In genomic region chr12:1576410-1577240, GRCh38 we compare ENCODE assay signal across 11 cellular contexts. TPM values are rescaled to one million over a fixed set of nuclear protein-coding genes. Genes with fewer than 3 reads are reported as not detected.
DNase-seq lines count a peak whose midpoint lies in the region; ATAC-seq and TF ChIP-seq lines count a peak whose summit lies in the region.
"Had no signal": no experiment of that assay in that cellular context is flagged by ENCODE, and none has a peak within 500 bp of the region (broad histone marks: within the 10 kb centered on the region; RNA-seq: fewer than 3 reads in every experiment).

No MANE protein-coding gene starts in this region.

- peaks cover 81% of the 10 kb centered on the region for H3K27me3 Mint-ChIP-seq in endodermal cell (ENCODE audit: insufficient read depth)
- no peaks in the 10 kb centered on the region for H3K27me3 Mint-ChIP-seq in activated CD4-positive, alpha-beta memory T cell treated with anti-CD3 and anti-CD28 coated beads for 36 hours
- H3K27me3 Mint-ChIP-seq: stimulated activated naive CD8-positive, alpha-beta T cell treated with anti-CD3 and anti-CD28 coated beads, Interleukin-15, Interleukin-2, amounts not matched to agents 100 ng/mL and 50 ng/mL, for 24 hours had no signal

- H3K27ac Mint-ChIP-seq in endodermal cell: peak overlapping the region; percentile 87
- H3K27ac Mint-ChIP-seq in activated CD4-positive, alpha-beta memory T cell treated with anti-CD3 and anti-CD28 coated beads for 36 hours: no peak overlapping the region
- H3K27ac Mint-ChIP-seq: activated T-cell treated with anti-CD3 and anti-CD28 coated beads, Interleukin-2, amount 50 U/mL, for 72 hours; stimulated activated naive CD8-positive, alpha-beta T cell treated with anti-CD3 and anti-CD28 coated beads, Interleukin-15, Interleukin-2, amounts not matched to agents 100 ng/mL and 50 ng/mL, for 24 hours had no signal

- H3K27ac ChIP-seq in endodermal cell (ENCODE audit: low read depth, low read length) (peak overlapping the region; percentile 18), mesodermal cell (ENCODE audit: low read depth, low read length, severe bottlenecking) (peak overlapping the region; percentile 78), upper lobe of right lung (peak overlapping the region; percentile 45)
- H3K27ac ChIP-seq: KMS-11 had no signal

- H3K36me3 Mint-ChIP-seq in endodermal cell (ENCODE audit: low read depth): no peaks in the 10 kb centered on the region
- H3K36me3 Mint-ChIP-seq in activated CD4-positive, alpha-beta memory T cell treated with anti-CD3 and anti-CD28 coated beads for 36 hours: peaks cover 2% of the 10 kb centered on the region

- peak; percentile 42 for ATAC-seq in upper lobe of right lung
- no peak for ATAC-seq in HG03039 (IDR thresholded peaks at IDR 0.05; ENCODE audit: unreplicated experiment)
- no peak for ATAC-seq in HG02571 (IDR thresholded peaks at IDR 0.05; ENCODE audit: unreplicated experiment)
- ATAC-seq: activated T-cell treated with anti-CD3 and anti-CD28 coated beads, Interleukin-2, amount 50 U/mL, for 72 hours; GM12878 had no signal

- peak overlapping the region; percentile 7 for H3K4me3 Mint-ChIP-seq in endodermal cell
- no peak overlapping the region for H3K4me3 Mint-ChIP-seq in activated CD4-positive, alpha-beta memory T cell treated with anti-CD3 and anti-CD28 coated beads for 36 hours
- H3K4me3 Mint-ChIP-seq: activated T-cell treated with anti-CD3 and anti-CD28 coated beads, Interleukin-2, amount 50 U/mL, for 72 hours; stimulated activated naive CD8-positive, alpha-beta T cell treated with anti-CD3 and anti-CD28 coated beads, Interleukin-15, Interleukin-2, amounts not matched to agents 100 ng/mL and 50 ng/mL, for 24 hours had no signal

- no peaks in the 10 kb centered on the region for H3K36me3 ChIP-seq in endodermal cell (ENCODE audit: control insufficient read depth, insufficient read depth, low read length)
- no peaks in the 10 kb centered on the region for H3K36me3 ChIP-seq in mesodermal cell (ENCODE audit: control insufficient read depth, insufficient read depth, low read length)
- H3K36me3 ChIP-seq in upper lobe of right lung: no peaks in the 10 kb centered on the region

- peak overlapping the region; percentile 29 for H3K9ac ChIP-seq in endodermal cell (ENCODE audit: extremely low read depth, low read length, poor library complexity, severe bottlenecking)
- H3K9ac ChIP-seq: KMS-11 had no signal

- peaks cover 45% of the 10 kb centered on the region for H3K4me1 Mint-ChIP-seq in endodermal cell
- no peaks in the 10 kb centered on the region for H3K4me1 Mint-ChIP-seq in activated CD4-positive, alpha-beta memory T cell treated with anti-CD3 and anti-CD28 coated beads for 36 hours (ENCODE audit: low read depth)

- 59 to 68% methylated on average over 14 to 21 of the region's 21 CpGs for WGBS in endodermal cell (ENCODE audit: insufficient coverage in 1 of 2, insufficient read length in 1 of 2), 2 experiments
- WGBS in mesodermal cell (ENCODE audit: insufficient coverage in 2 of 2), 2 experiments: 74% methylated on average over 14 to 15 of the region's 21 CpGs

- intact Hi-C loops in upper lobe of right lung (cut with DNase I): no loop called here
- intact Hi-C loops in activated CD4-positive, alpha-beta memory T cell treated with anti-CD3 and anti-CD28 coated beads for 36 hours (cut with micrococcal nuclease): no loop called here

- H3K4me3 ChIP-seq in endodermal cell (ENCODE audit: low read length) (no peak overlapping the region), mesodermal cell (ENCODE audit: extremely low read depth, insufficient read depth, low read length, poor library complexity, severe bottlenecking) (no peak overlapping the region), upper lobe of right lung (peak overlapping the region; percentile 25)
- H3K4me3 ChIP-seq: GM12878 had no signal

- H3K27me3 ChIP-seq in endodermal cell (ENCODE audit: control insufficient read depth, insufficient read depth, low read length, poor library complexity, severe bottlenecking): peaks cover 53% of the 10 kb centered on the region
- H3K27me3 ChIP-seq in upper lobe of right lung: no peaks in the 10 kb centered on the region

- CTCF ChIA-PET in activated CD4-positive, alpha-beta memory T cell treated with anti-CD3 and anti-CD28 coated beads for 36 hours (lab: Charles Lee): interaction anchor here (9.4 kb wide), 1 partner anchor 460 kb away, joined by 308 read pairs; no protein-coding TSS in a partner anchor

- peaks cover 4% of the 10 kb centered on the region for H3K9me3 Mint-ChIP-seq in endodermal cell
- H3K9me3 Mint-ChIP-seq in activated CD4-positive, alpha-beta memory T cell treated with anti-CD3 and anti-CD28 coated beads for 36 hours: no peaks in the 10 kb centered on the region
- H3K9me3 Mint-ChIP-seq: activated T-cell treated with anti-CD3 and anti-CD28 coated beads, Interleukin-2, amount 50 U/mL, for 72 hours; stimulated activated naive CD8-positive, alpha-beta T cell treated with anti-CD3 and anti-CD28 coated beads, Interleukin-15, Interleukin-2, amounts not matched to agents 100 ng/mL and 50 ng/mL, for 24 hours had no signal

- TF ChIP-seq CTCF in endodermal cell (conservative IDR thresholded peaks at IDR 0.05) (peak; percentile 36), upper lobe of right lung (IDR thresholded peaks at IDR 0.05) (no peak)

- POLR2A ChIA-PET in activated CD4-positive, alpha-beta memory T cell treated with anti-CD3 and anti-CD28 coated beads for 36 hours (lab: Charles Lee): no interaction called here

- H3K4me1 ChIP-seq in endodermal cell (ENCODE audit: control insufficient read depth, insufficient read depth, low read length): peaks cover 40% of the 10 kb centered on the region
- H3K4me1 ChIP-seq in mesodermal cell (ENCODE audit: control insufficient read depth, insufficient read depth, low read length, poor library complexity, severe bottlenecking): peaks cover 29% of the 10 kb centered on the region
- peaks cover 14% of the 10 kb centered on the region for H3K4me1 ChIP-seq in upper lobe of right lung

- no peaks in the 10 kb centered on the region for H3K9me3 ChIP-seq in endodermal cell (ENCODE audit: control insufficient read depth, low read length)
- H3K9me3 ChIP-seq in mesodermal cell (ENCODE audit: control insufficient read depth, low read length): no peaks in the 10 kb centered on the region
- H3K9me3 ChIP-seq in upper lobe of right lung: no peaks in the 10 kb centered on the region

- DNase-seq in M059J (ENCODE audit: low read depth) (peak; percentile 42), endodermal cell (peak; percentile 64), upper lobe of right lung (no peak)
- DNase-seq in activated CD4-positive, alpha-beta memory T cell treated with anti-CD3 and anti-CD28 coated beads for 36 hours: no peak
- DNase-seq: activated T-cell treated with anti-CD3 and anti-CD28 coated beads, Interleukin-2, amount 50 U/mL, for 72 hours had no signal

RNA-seq across cellular contexts. Expression of gene FBXL14, which starts 17.8 kb away (rescaled TPM):
- 7.9 and 9.6 TPM in 2 replicates for total RNA-seq in M059J (2014; rRNA removed; shearing (Covaris generic))
- total RNA-seq in endodermal cell (10 to 100 TPM in 1 of 2 donors, 1 to 10 TPM in 1; 10.0 to 20.4 TPM), upper lobe of right lung (17.3 TPM)
- 18.1 TPM for polyA plus RNA-seq in endodermal cell (2013, experiment 1 of 2)
- 16.8 TPM for polyA plus RNA-seq in endodermal cell (2013, experiment 2 of 2)
- polyA plus RNA-seq in mesodermal cell (2013, experiment 1 of 2): 12.1 TPM
- polyA plus RNA-seq in mesodermal cell (2013, experiment 2 of 2): 11.9 TPM
- 10 to 100 TPM; 13.5 to 14.4 TPM for total RNA-seq in activated CD4-positive, alpha-beta memory T cell treated with anti-CD3 and anti-CD28 coated beads for 36 hours

RNA-seq across cellular contexts. Expression of gene WNT5B, which starts 52.4 kb away (rescaled TPM):
- total RNA-seq in M059J (2014; rRNA removed; shearing (Covaris generic)): 25.5 and 43.5 TPM in 2 replicates
- total RNA-seq in endodermal cell (1 to 10 TPM in 1 of 2 donors, under 1 TPM in 1; 0.71 to 6.1 TPM), upper lobe of right lung (2.3 TPM)
- 9.0 TPM for polyA plus RNA-seq in endodermal cell (2013, experiment 1 of 2)
- polyA plus RNA-seq in endodermal cell (2013, experiment 2 of 2): 8.2 TPM
- 21.4 TPM for polyA plus RNA-seq in mesodermal cell (2013, experiment 1 of 2)
- polyA plus RNA-seq in mesodermal cell (2013, experiment 2 of 2): 19.5 TPM
- not detected for total RNA-seq in activated CD4-positive, alpha-beta memory T cell treated with anti-CD3 and anti-CD28 coated beads for 36 hours

Comparison
In these comparisons a context has a peak if more than half of its experiments do, and no peak if none do; other contexts are left out.
1. DNase-seq: peak in M059J (single experiment) and endodermal cell (single experiment); none in upper lobe of right lung (single experiment) and activated CD4-positive, alpha-beta memory T cell treated with anti-CD3 and anti-CD28 coated beads for 36 hours (single experiment).
2. H3K27ac ChIP-seq: peak in every context shown above with its lines; median percentile 78 in mesodermal cell; 45 in upper lobe of right lung; 18 in endodermal cell.